In genomic region chr3:73110530-73110929, GRCh38 we compare ENCODE assay signal across 16 cellular contexts.
"Had no signal": no experiment of that assay in that cellular context is flagged by ENCODE, and none has a peak within 500 bp of the region (broad histone marks: within the 10 kb centered on the region; RNA-seq: fewer than 3 reads in every experiment).

No MANE protein-coding gene starts in this region.

- DNase-seq: activated CD4-positive, alpha-beta T cell treated with anti-CD3 and anti-CD28 coated beads for 1 hour; activated CD4-positive, alpha-beta T cell treated with anti-CD3 and anti-CD28 coated beads, Interleukin-2, amount 50 U/mL, for 48 hours; activated gamma-delta T cell treated with Interleukin-2 at 50 U/mL for 16 hours; erythroblast; foreskin melanocyte; left ventricle myocardium superior; nephron progenitor cell; occipital lobe; stimulated activated naive CD8-positive, alpha-beta T cell treated with anti-CD3 and anti-CD28 coated beads, Interleukin-15, Interleukin-2, amounts not matched to agents 100 U/mL and 50 U/mL, for 24 hours; substantia nigra; T1000; tibial artery; uterus had no signal

- H3K4me1 ChIP-seq: tibial artery, uterus had no signal

- H3K4me3 Mint-ChIP-seq: nephron progenitor cell had no signal

- H3K27ac Mint-ChIP-seq: activated naive CD4-positive, alpha-beta T cell treated with anti-CD3 and anti-CD28 coated beads, Interleukin-2, amount 50 U/mL, for 72 hours; nephron progenitor cell; progenitor cell of endocrine pancreas had no signal

- H3K9me3 ChIP-seq: tibial artery, uterus had no signal

- ATAC-seq: activated naive CD4-positive, alpha-beta T cell treated with anti-CD3 and anti-CD28 coated beads, Interleukin-2, amount 50 U/mL, for 72 hours; left ventricle myocardium superior; stimulated activated naive CD8-positive, alpha-beta T cell treated with anti-CD3 and anti-CD28 coated beads, Interleukin-15, Interleukin-2, amounts not matched to agents 100 U/mL and 50 U/mL, for 24 hours had no signal

- H3K9me3 Mint-ChIP-seq: activated naive CD4-positive, alpha-beta T cell treated with anti-CD3 and anti-CD28 coated beads, Interleukin-2, amount 50 U/mL, for 72 hours had no signal

- H3K36me3 Mint-ChIP-seq: activated naive CD4-positive, alpha-beta T cell treated with anti-CD3 and anti-CD28 coated beads, Interleukin-2, amount 50 U/mL, for 72 hours had no signal

- H3K27me3 ChIP-seq: tibial artery, uterus had no signal

- H3K4me3 ChIP-seq: tibial artery, uterus had no signal

- H3K27me3 Mint-ChIP-seq: progenitor cell of endocrine pancreas had no signal

- H3K36me3 ChIP-seq: tibial artery, uterus had no signal

- H3K27ac ChIP-seq: tibial artery, uterus, VCaP had no signal
